In the genomic region with DNA sequence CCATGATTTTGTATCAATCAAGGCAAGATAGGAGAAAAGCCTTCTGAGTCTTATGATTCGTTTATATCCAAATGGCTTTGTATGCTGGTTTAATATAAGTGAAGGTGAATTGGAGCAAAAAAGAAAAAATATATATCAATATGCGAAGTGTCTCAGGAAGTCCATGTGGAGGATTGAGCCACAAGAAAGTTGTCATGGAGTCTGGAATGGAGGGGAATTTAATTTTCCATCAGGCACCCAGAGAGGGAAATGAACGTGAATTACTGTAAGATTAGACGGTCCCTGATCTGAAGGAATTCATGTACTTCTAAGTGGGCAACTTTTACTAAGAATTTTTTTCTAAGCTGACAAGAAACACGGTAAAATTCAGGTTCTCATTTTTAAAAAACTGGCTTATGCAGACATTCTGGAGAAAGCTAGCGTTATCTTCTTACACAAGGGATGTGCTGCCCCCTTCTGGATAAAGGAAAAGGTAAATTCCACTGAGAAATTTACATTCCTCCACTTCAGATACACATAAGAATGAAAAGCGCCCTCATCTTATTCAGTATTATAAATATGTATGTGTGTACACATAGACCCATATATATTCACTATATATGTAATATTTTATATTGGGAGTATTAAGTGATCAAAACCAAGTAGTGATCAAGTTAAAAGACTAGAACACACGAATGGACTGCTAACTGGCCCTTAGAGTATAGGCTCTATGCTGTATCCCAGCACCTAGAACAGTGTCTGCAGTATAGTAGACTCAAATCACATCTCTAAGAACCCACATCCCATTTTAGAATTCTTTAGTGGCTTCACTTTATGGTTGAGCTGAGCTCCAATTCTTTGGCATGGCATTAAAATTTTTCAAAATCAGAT, we compare ENCODE assay signal across 8 cellular contexts.
DNase-seq lines count a peak whose midpoint lies in the region; ATAC-seq, FAIRE-seq and TF ChIP-seq lines count a peak whose summit lies in the region.

No MANE protein-coding gene starts in this region.

- no peak overlapping the region for H3K4me3 ChIP-seq in body of pancreas
- no peak overlapping the region; a peak in 1 of 6 replicates for H3K4me3 ChIP-seq in HepG2 (replicated peaks in 1 of 3; ENCODE audit: insufficient read depth in 1 of 3, low read depth in 2 of 3, low read length in 3 of 3)

- H3K79me2 ChIP-seq in HepG2 (ENCODE audit: insufficient read depth, low read length) = no peaks in the 10 kb centered on the region

- peak; percentile 72 for FAIRE-seq in HepG2 (lab: Jason Lieb, UNC)

- ATAC-seq in HG02870 (IDR thresholded peaks at IDR 0.05; ENCODE audit: unreplicated experiment) = peak; percentile 63
- ATAC-seq in body of pancreas = peak; percentile 80
- ATAC-seq in HepG2 = peak; percentile 89
- ATAC-seq in GM21367 (IDR thresholded peaks at IDR 0.05; ENCODE audit: unreplicated experiment) = no peak

- TF ChIP-seq CTCF in body of pancreas (IDR thresholded peaks at IDR 0.05) = peak; percentile 34 to 76 (median 59)
- peak; percentile 76 for TF ChIP-seq CTCF in HepG2 (CRISPR knock-in tag; IDR thresholded peaks at IDR 0.05)

- POLR2A ChIA-PET in activated CD4-positive, alpha-beta T cell treated with anti-CD3 and anti-CD28 coated beads, Interleukin-2, amount 10 ng/mL, durations not matched to agents 7 days and 5 days (lab: Charles Lee) = no interaction called here
- POLR2A ChIA-PET in HepG2 (lab: Yijun Ruan, JAX) = no interaction called here

- no peaks in the 10 kb centered on the region for H3K36me3 ChIP-seq in body of pancreas (replicated peaks in 1 of 2; ENCODE audit: insufficient read depth in 1 of 2, low read depth in 2 of 2)
- H3K36me3 ChIP-seq in HepG2 (replicated peaks in 1 of 2; ENCODE audit: control insufficient read depth in 1 of 2, insufficient read depth in 2 of 2, low read length in 2 of 2) = no peaks in the 10 kb centered on the region

- H3K4me1 ChIP-seq in body of pancreas = peaks cover 13% of the 10 kb centered on the region
- no peaks in the 10 kb centered on the region for H3K4me1 ChIP-seq in HepG2 (ENCODE audit: insufficient read depth, low read length)

- H3K4me2 ChIP-seq in HepG2 (ENCODE audit: low read depth, low read length) = peak overlapping the region; percentile 9; the same call in 1 of the 2 replicates

- intact Hi-C loops in body of pancreas (cut with DNase I) (loop anchor here (10.0 kb wide), 2 partner anchors 258 to 348 kb away; no protein-coding TSS in a partner anchor), HepG2 (cut with micrococcal nuclease; ENCODE audit: unreplicated experiment) (loop anchor here (1.0 to 10.0 kb wide), 7 partner anchors 186 to 980 kb away; no protein-coding TSS in a partner anchor)

- H3K27me3 Mint-ChIP-seq in activated CD4-positive, alpha-beta T cell treated with anti-CD3 and anti-CD28 coated beads, Interleukin-2, amount 10 ng/mL, durations not matched to agents 7 days and 5 days = no peaks in the 10 kb centered on the region

- H3K9me3 ChIP-seq in body of pancreas (no peaks in the 10 kb centered on the region), HepG2 (ENCODE audit: low read length) (no peaks in the 10 kb centered on the region)

- H3K36me3 Mint-ChIP-seq in activated CD4-positive, alpha-beta T cell treated with anti-CD3 and anti-CD28 coated beads, Interleukin-2, amount 10 ng/mL, durations not matched to agents 7 days and 5 days (ENCODE audit: low read depth) = no peaks in the 10 kb centered on the region

- BruUV-seq in HepG2 (replicated peaks; lab: Mats Ljungman, UMichigan) = no TSS peak

- TF ChIP-seq RAD21 in HepG2 (CRISPR knock-in tag; IDR thresholded peaks at IDR 0.05) = peak; percentile 53

- no peak overlapping the region for H3K27ac ChIP-seq in body of pancreas
- H3K27ac ChIP-seq in HepG2 (ENCODE audit: extremely low read length, insufficient read depth, low read length) = no peak overlapping the region

- no peak overlapping the region for H3K4me3 Mint-ChIP-seq in activated CD4-positive, alpha-beta T cell treated with anti-CD3 and anti-CD28 coated beads, Interleukin-2, amount 10 ng/mL, durations not matched to agents 7 days and 5 days

- H3K9ac ChIP-seq in HepG2 (ENCODE audit: insufficient read depth, low read depth, low read length) = no peak overlapping the region

- H4K20me1 ChIP-seq in HepG2 (ENCODE audit: insufficient read depth, low read length) = no peaks in the 10 kb centered on the region

- TF ChIP-seq POLR2A in body of pancreas (IDR thresholded peaks at IDR 0.05) = no peak
- no peak for TF ChIP-seq POLR2A in HepG2 (IDR thresholded peaks at IDR 0.05; ENCODE audit: insufficient read depth in 1 of 2, low read depth in 2 of 2, low read length in 2 of 2)

- H3K27me3 ChIP-seq in body of pancreas = no peaks in the 10 kb centered on the region
- H3K27me3 ChIP-seq in HepG2 (ENCODE audit: control insufficient read depth in 1 of 2, insufficient read depth in 2 of 2, low read length in 2 of 2) = no peaks in the 10 kb centered on the region

- H3K4me1 Mint-ChIP-seq in activated CD4-positive, alpha-beta T cell treated with anti-CD3 and anti-CD28 coated beads, Interleukin-2, amount 10 ng/mL, durations not matched to agents 7 days and 5 days = no peaks in the 10 kb centered on the region

- peak; percentile 7 for DNase-seq in activated CD4-positive, alpha-beta T cell treated with anti-CD3 and anti-CD28 coated beads, Interleukin-2, amount 10 ng/mL, durations not matched to agents 7 days and 5 days
- no peak for DNase-seq in activated CD4-positive, alpha-beta T cell treated with anti-CD3 and anti-CD28 coated beads for 1 hour
- DNase-seq in NCI-H2171 (lab: John Stamatoyannopoulos, UW) (peak; percentile 21), body of pancreas (peak in 1 of 4 donors; percentile 37), HepG2 (ENCODE audit: low spot score) (peak; percentile 64)
- no peak for DNase-seq in NK-92 treated with Interleukin-12 subunit alpha and Interleukin-12 subunit beta, amount 100 ng/mL, for 24 hours (lab: John Stamatoyannopoulos, UW)

- 31 to 34% methylated on average over 8 of the region's 8 CpGs for WGBS in body of pancreas, 2 donors
- WGBS in HepG2 (ENCODE audit: low lambda C conversion rate) = 14% methylated on average over 8 of the region's 8 CpGs

- no peaks in the 10 kb centered on the region for H3K9me3 Mint-ChIP-seq in activated CD4-positive, alpha-beta T cell treated with anti-CD3 and anti-CD28 coated beads, Interleukin-2, amount 10 ng/mL, durations not matched to agents 7 days and 5 days

- H2AFZ ChIP-seq in HepG2 (ENCODE audit: low read length) = peak overlapping the region; percentile 56

- H3K27ac Mint-ChIP-seq in activated CD4-positive, alpha-beta T cell treated with anti-CD3 and anti-CD28 coated beads, Interleukin-2, amount 10 ng/mL, durations not matched to agents 7 days and 5 days = no peak overlapping the region

- CTCF ChIA-PET in activated CD4-positive, alpha-beta T cell treated with anti-CD3 and anti-CD28 coated beads, Interleukin-2, amount 10 ng/mL, durations not matched to agents 7 days and 5 days (lab: Charles Lee) = interaction anchor here (1.1 kb wide), 1 partner anchor 262 kb away, joined by 3 read pairs; no protein-coding TSS in a partner anchor
- CTCF ChIA-PET in HepG2 (lab: Yijun Ruan, JAX; ENCODE audit: low intra/inter-chr PET ratio, low total read pairs) = interaction anchor here (1.2 to 3.1 kb wide), 5 partner anchors 262 to 980 kb away, joined by 5 to 42 read pairs (median 12); no protein-coding TSS in a partner anchor

- in situ Hi-C loops in HepG2 (cut with HindIII; ENCODE audit: extremely low pct_ligation_motif_present, low pct_unique_long_range_greater_than_20kb) = loop anchor here (5.0 to 25.0 kb wide), 3 partner anchors 261 to 981 kb away; no protein-coding TSS in a partner anchor

- no peak for TF ChIP-seq EP300 in HepG2 (IDR thresholded peaks at IDR 0.05; ENCODE audit: low read depth in 2 of 2, low read length in 2 of 2)
- TF ChIP-seq EP300 in HepG2 (CRISPR knock-in tag; IDR thresholded peaks at IDR 0.05; ENCODE audit: borderline replicate concordance) = no peak

TF ChIP-seq in HepG2, 621 proteins besides CTCF, POLR2A, EP300 and RAD21 (continues in another document):
- TF ChIP-seq CBFB (CRISPR knock-in tag; IDR thresholded peaks at IDR 0.05) = no peak
- no peak for TF ChIP-seq TEAD3 (CRISPR knock-in tag; optimal IDR thresholded peaks at IDR 0.05; ENCODE audit: borderline replicate concordance)
- TF ChIP-seq, protein P1, sequence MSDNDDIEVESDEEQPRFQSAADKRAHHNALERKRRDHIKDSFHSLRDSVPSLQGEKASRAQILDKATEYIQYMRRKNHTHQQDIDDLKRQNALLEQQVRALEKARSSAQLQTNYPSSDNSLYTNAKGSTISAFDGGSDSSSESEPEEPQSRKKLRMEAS (IDR thresholded peaks at IDR 0.05) = no peak
- TF ChIP-seq KDM6A (CRISPR knock-in tag; IDR thresholded peaks at IDR 0.05; ENCODE audit: low read depth) = no peak
- TF ChIP-seq, protein P2, sequence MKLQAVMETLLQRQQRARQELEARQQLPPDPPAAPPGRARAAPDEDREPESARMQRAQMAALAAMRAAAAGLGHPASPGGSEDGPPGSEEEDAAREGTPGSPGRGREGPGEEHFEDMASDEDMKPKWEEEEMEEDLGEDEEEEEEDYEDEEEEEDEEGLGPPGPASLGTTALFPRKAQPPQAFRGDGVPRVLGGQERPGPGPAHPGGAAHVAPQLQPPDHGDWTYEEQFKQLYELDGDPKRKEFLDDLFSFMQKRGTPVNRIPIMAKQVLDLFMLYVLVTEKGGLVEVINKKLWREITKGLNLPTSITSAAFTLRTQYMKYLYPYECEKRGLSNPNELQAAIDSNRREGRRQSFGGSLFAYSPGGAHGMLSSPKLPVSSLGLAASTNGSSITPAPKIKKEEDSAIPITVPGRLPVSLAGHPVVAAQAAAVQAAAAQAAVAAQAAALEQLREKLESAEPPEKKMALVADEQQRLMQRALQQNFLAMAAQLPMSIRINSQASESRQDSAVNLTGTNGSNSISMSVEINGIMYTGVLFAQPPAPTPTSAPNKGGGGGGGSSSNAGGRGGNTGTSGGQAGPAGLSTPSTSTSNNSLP (IDR thresholded peaks at IDR 0.05; ENCODE audit: low read depth, low read length) = peak; percentile 54; the same call in 1 of the 2 replicates
- no peak for TF ChIP-seq SIN3A (IDR thresholded peaks at IDR 0.05; ENCODE audit: borderline replicate concordance, low read depth, low read length)
- no peak for TF ChIP-seq ZFP36L2 (CRISPR knock-in tag; IDR thresholded peaks at IDR 0.05)
- no peak for TF ChIP-seq GZF1 (CRISPR knock-in tag; IDR thresholded peaks at IDR 0.05)
- TF ChIP-seq ZSCAN9 (CRISPR knock-in tag; IDR thresholded peaks at IDR 0.05; ENCODE audit: borderline replicate concordance) = no peak
- TF ChIP-seq ATF1 (CRISPR knock-in tag; IDR thresholded peaks at IDR 0.05) = 0 out of 2 replicates have a peak, but pooled peaks have one; percentile 31
- TF ChIP-seq STAG1 (CRISPR knock-in tag; IDR thresholded peaks at IDR 0.05) = peak; percentile 88
- no peak for TF ChIP-seq EHMT2 (IDR thresholded peaks at IDR 0.05; ENCODE audit: borderline replicate concordance, low read depth, low read length)
- TF ChIP-seq ZBTB7B (CRISPR knock-in tag; IDR thresholded peaks at IDR 0.05) = no peak
- no peak for TF ChIP-seq RCOR2 (CRISPR knock-in tag; IDR thresholded peaks at IDR 0.05)
- no peak for TF ChIP-seq U2AF2 (IDR thresholded peaks at IDR 0.05; ENCODE audit: low read depth, low read length)
- no peak for TF ChIP-seq ZMYM2 (CRISPR knock-in tag; IDR thresholded peaks at IDR 0.05)
- TF ChIP-seq TEAD2 (CRISPR knock-in tag; IDR thresholded peaks at IDR 0.05) = no peak

Comparison
In these comparisons a context has a peak if more than half of its experiments do, and no peak if none do; other contexts are left out.
1. DNase-seq: peak in activated CD4-positive, alpha-beta T cell treated with anti-CD3 and anti-CD28 coated beads, Interleukin-2, amount 10 ng/mL, durations not matched to agents 7 days and 5 days (single experiment), NCI-H2171 (single experiment) and HepG2 (single experiment); none in activated CD4-positive, alpha-beta T cell treated with anti-CD3 and anti-CD28 coated beads for 1 hour (single experiment) and NK-92 treated with Interleukin-12 subunit alpha and Interleukin-12 subunit beta, amount 100 ng/mL, for 24 hours (single experiment).